Comparison of ENCODE assay signal across 9 cellular contexts in genomic region chr6:85404497-85405174, GRCh38. TPM values are rescaled to one million over a fixed set of nuclear protein-coding genes. Genes with fewer than 3 reads are reported as not detected.
DNase-seq lines count a peak whose midpoint lies in the region; ATAC-seq and TF ChIP-seq lines count a peak whose summit lies in the region.
"Had no signal": no experiment of that assay in that cellular context is flagged by ENCODE, and none has a peak within 500 bp of the region (broad histone marks: within the 10 kb centered on the region; RNA-seq: fewer than 3 reads in every experiment).

No MANE protein-coding gene starts in this region.

- ATAC-seq in GM19043 (IDR thresholded peaks at IDR 0.05; ENCODE audit: low read depth, unreplicated experiment) (peak; percentile 25), HG03159 (IDR thresholded peaks at IDR 0.05; ENCODE audit: unreplicated experiment) (no peak)

- H3K4me3 ChIP-seq in retinal pigment epithelial cell (ENCODE audit: low read length), result no peak overlapping the region

- no peaks in the 10 kb centered on the region for H3K9me3 Mint-ChIP-seq in endothelial cell (ENCODE audit: unreplicated experiment)
- H3K9me3 Mint-ChIP-seq: IgD-negative memory B cell had no signal

- H3K4me3 Mint-ChIP-seq in endothelial cell (ENCODE audit: unreplicated experiment), result no peak overlapping the region
- H3K4me3 Mint-ChIP-seq: IgD-negative memory B cell had no signal

- peak; percentile 75 for DNase-seq in LoVo (ENCODE audit: low spot score)
- DNase-seq in endothelial cell (ENCODE audit: low spot score), result no peak
- peak; percentile 66 for DNase-seq in retinal pigment epithelial cell (ENCODE audit: low read depth)
- no peak for DNase-seq in AML-193 (lab: John Stamatoyannopoulos, UW)
- DNase-seq in effector CD8-positive, alpha-beta T cell (lab: John Stamatoyannopoulos, UW), result no peak
- DNase-seq in D341Med (ENCODE audit: low spot score), result no peak

- peak overlapping the region; percentile 74 for H3K27ac Mint-ChIP-seq in endothelial cell (ENCODE audit: unreplicated experiment)

- H3K36me3 Mint-ChIP-seq in endothelial cell (ENCODE audit: low read depth, unreplicated experiment), result no peaks in the 10 kb centered on the region
- H3K36me3 Mint-ChIP-seq: IgD-negative memory B cell had no signal

- TF ChIP-seq CTCF in endothelial cell (IDR thresholded peaks at IDR 0.05; ENCODE audit: unreplicated experiment), result no peak
- TF ChIP-seq CTCF in retinal pigment epithelial cell (conservative IDR thresholded peaks at IDR 0.05; ENCODE audit: low read depth, low read length), result no peak

- peaks cover 3% of the 10 kb centered on the region for H3K27me3 Mint-ChIP-seq in endothelial cell (ENCODE audit: unreplicated experiment)

- peaks cover 45% of the 10 kb centered on the region for H3K4me1 Mint-ChIP-seq in endothelial cell (ENCODE audit: unreplicated experiment)

RNA-seq across cellular contexts. Expression of gene NT5E, which starts 45.2 kb away (rescaled TPM):
- total RNA-seq in endothelial cell (ENCODE audit: unreplicated experiment), result 47.1 TPM

Comparison
In these comparisons a context has a peak if more than half of its experiments do, and no peak if none do; other contexts are left out.
1. DNase-seq: peak in LoVo (single experiment) and retinal pigment epithelial cell (single experiment); none in endothelial cell (single experiment), AML-193 (0 of 2), effector CD8-positive, alpha-beta T cell (single experiment) and D341Med (single experiment).